ENCODE assay signal across 25 cellular contexts in genomic region chr21:37684577-37684976, GRCh38.
"Had no signal": no experiment of that assay in that cellular context is flagged by ENCODE, and none has a peak within 500 bp of the region (broad histone marks: within the 10 kb centered on the region; RNA-seq: fewer than 3 reads in every experiment).

No MANE protein-coding gene starts in this region.

- H3K4me1 ChIP-seq: SJSA1 had no signal

- DNase-seq: IMR-90, Karpas-422, KG1, MG63, NCI-H1092, NCI-H1105 treated with DMSO at 0.1 percent for 48 hours, NCI-H1417 treated with DMSO at 0.1 percent for 48 hours, NCI-H146, NCI-H1694 treated with DMSO at 0.1 percent for 48 hours, NCI-H1930, NCI-H2081, NCI-H2107, NCI-H2171, NCI-H226, NCI-H446, NCI-H510A, NCI-H524 treated with DMSO at 0.1 percent for 48 hours, NCI-H69, NCI-H774, Right ventricle myocardium superior, RPMI8226, SIG-M5 had no signal

- H3K9me3 ChIP-seq: MG63, SJSA1 had no signal

- H3K36me3 ChIP-seq: MG63, SJSA1 had no signal

- H3K4me3 ChIP-seq: MG63, SJSA1, SK-N-MC had no signal

- H3K27me3 ChIP-seq: MG63 had no signal

- H3K27ac ChIP-seq: SJSA1, SK-N-MC had no signal

- FAIRE-seq: RCC 7860 had no signal
